ENCODE assay signal across 19 cellular contexts in the genomic region with DNA sequence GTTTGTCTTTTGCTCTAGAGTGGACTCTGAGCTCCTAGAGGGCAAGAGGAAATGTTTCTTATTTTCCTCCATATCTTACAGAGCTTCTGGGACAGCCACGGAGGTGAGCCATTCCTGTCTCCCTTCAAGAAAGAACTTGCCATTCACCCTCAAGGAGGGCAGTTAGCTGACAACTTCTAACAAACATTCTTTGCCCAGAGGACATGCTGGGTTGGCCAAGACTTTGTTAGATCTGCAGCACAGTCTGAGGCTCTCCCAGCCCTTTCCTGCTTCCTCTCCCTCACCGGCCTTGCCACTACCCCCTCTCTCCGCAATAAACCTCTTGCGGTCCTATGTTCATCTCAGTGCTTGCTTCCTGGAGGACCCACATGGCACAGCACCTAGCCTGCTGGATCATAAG. TPM values are rescaled to one million over a fixed set of nuclear protein-coding genes. Genes with fewer than 3 reads are reported as not detected.
DNase-seq lines count a peak whose midpoint lies in the region; FAIRE-seq and TF ChIP-seq lines count a peak whose summit lies in the region.
"Had no signal": no experiment of that assay in that cellular context is flagged by ENCODE, and none has a peak within 500 bp of the region (broad histone marks: within the 10 kb centered on the region; RNA-seq: fewer than 3 reads in every experiment).

No MANE protein-coding gene starts in this region.

- H3K36me3 ChIP-seq in mammary epithelial cell (ENCODE audit: insufficient read depth, low read length), result no peaks in the 10 kb centered on the region
- H3K36me3 ChIP-seq in bronchial epithelial cell (ENCODE audit: control insufficient read depth, insufficient read depth, low read length), result no peaks in the 10 kb centered on the region
- H3K36me3 ChIP-seq in kidney (ENCODE audit: control insufficient read depth in 1 of 2, insufficient read depth in 2 of 2, low read length in 2 of 2), result no peaks in the 10 kb centered on the region
- H3K36me3 ChIP-seq in small intestine (ENCODE audit: control insufficient read depth in 2 of 2, insufficient read depth in 2 of 2, low read length in 2 of 2), result no peaks in the 10 kb centered on the region
- H3K36me3 ChIP-seq in HAP-1 (replicated peaks), result no peaks in the 10 kb centered on the region
- H3K36me3 ChIP-seq: BLaER1 treated with 17β-estradiol and CSF1 and Interleukin-3, amounts not matched to agents 10 nM and 100 nM had no signal

- FAIRE-seq in bronchial epithelial cell (lab: Jason Lieb, UNC) (no peak), kidney (lab: Jason Lieb, UNC) (no peak), small intestine (lab: Jason Lieb, UNC) (no peak)
- FAIRE-seq: A204.1, GM12878 had no signal

- peak overlapping the region; percentile 2 for H3K4me2 ChIP-seq in mammary epithelial cell (ENCODE audit: insufficient read depth, low read depth, low read length)
- H3K4me2 ChIP-seq: BLaER1 treated with 17β-estradiol and CSF1 and Interleukin-3, amounts not matched to agents 10 nM and 100 nM had no signal

- DNase-seq in mammary epithelial cell (no peak), MCF 10A (ENCODE audit: unreplicated experiment) (no peak), bronchial epithelial cell (ENCODE audit: low read depth) (peak; percentile 50), kidney (peak; percentile 7), small intestine (peak; percentile 68), HAP-1 (ENCODE audit: low spot score in 2 of 2) (no peak), NAMALWA (ENCODE audit: low spot score) (no peak)
- no peak for DNase-seq in stimulated activated CD4-positive, alpha-beta T cell treated with anti-CD3 and anti-CD28 coated beads, Interleukin-2, amount 100 ng/mL, for 24 hours
- DNase-seq: DMS 273 treated with DMSO at 0.1 percent for 48 hours, GDM1, GM23248, NCI-H1417 treated with DMSO at 0.1 percent for 48 hours, NCI-H1930, OCI-M1 had no signal

- no peaks in the 10 kb centered on the region for H3K27me3 Mint-ChIP-seq in MCF 10A (ENCODE audit: insufficient read depth, unreplicated experiment)

- H3K4me3 Mint-ChIP-seq in MCF 10A (ENCODE audit: unreplicated experiment), result no peak overlapping the region

- POLR2A ChIA-PET in MCF 10A (lab: Yijun Ruan, JAX), result interaction anchor here (2.9 to 4.5 kb wide), 2 partner anchors 10 to 13 kb away, joined by 13 to 19 read pairs; no protein-coding TSS in a partner anchor

- H4K20me1 ChIP-seq in mammary epithelial cell (ENCODE audit: insufficient read depth, low read length), result no peaks in the 10 kb centered on the region

- peaks cover 6% of the 10 kb centered on the region for H3K36me3 Mint-ChIP-seq in MCF 10A (ENCODE audit: insufficient read depth, unreplicated experiment)

- H3K4me1 Mint-ChIP-seq in MCF 10A (ENCODE audit: insufficient read depth, unreplicated experiment), result peaks cover 12% of the 10 kb centered on the region

- H3K9me3 ChIP-seq in mammary epithelial cell (replicated peaks; ENCODE audit: insufficient read depth, low read length) (no peaks in the 10 kb centered on the region), kidney (ENCODE audit: control insufficient read depth in 1 of 2, low read length in 2 of 2) (no peaks in the 10 kb centered on the region), small intestine (ENCODE audit: control insufficient read depth, low read depth) (no peaks in the 10 kb centered on the region), HAP-1 (no peaks in the 10 kb centered on the region)
- H3K9me3 ChIP-seq: BLaER1 treated with 17β-estradiol and CSF1 and Interleukin-3, amounts not matched to agents 10 nM and 100 nM had no signal

- in situ Hi-C loops in mammary epithelial cell (cut with MboI; ENCODE audit: low sequenced_read_pairs in 2 of 2), result no loop called here
- in situ Hi-C loops in HAP-1 (cut with MboI; ENCODE audit: low sequenced_read_pairs), result no loop called here

- no peaks in the 10 kb centered on the region for H3K79me2 ChIP-seq in mammary epithelial cell (ENCODE audit: insufficient read depth, low read length)

- H3K4me1 ChIP-seq in mammary epithelial cell (ENCODE audit: insufficient read depth, low read length), result peaks cover 10% of the 10 kb centered on the region
- H3K4me1 ChIP-seq in kidney (ENCODE audit: control insufficient read depth in 1 of 2, insufficient read depth in 1 of 2, low read depth in 1 of 2, low read length in 2 of 2), result peaks cover 0 to 6% of the 10 kb centered on the region in 2 donors
- peaks cover 4 to 6% of the 10 kb centered on the region in 2 donors for H3K4me1 ChIP-seq in small intestine (ENCODE audit: control insufficient read depth in 2 of 2, insufficient read depth in 1 of 2, low read depth in 1 of 2, low read length in 1 of 2)
- H3K4me1 ChIP-seq in HAP-1, result peaks cover 4% of the 10 kb centered on the region

- H3K27ac Mint-ChIP-seq in MCF 10A (ENCODE audit: low read depth, unreplicated experiment), result no peak overlapping the region

- H3K9me3 Mint-ChIP-seq in MCF 10A (ENCODE audit: unreplicated experiment), result no peaks in the 10 kb centered on the region

- dilution Hi-C loops in mammary epithelial cell (cut with HindIII; ENCODE audit: low sequenced_read_pairs), result no loop called here

- H3K9ac ChIP-seq in mammary epithelial cell (ENCODE audit: insufficient read depth, low read length) (no peak overlapping the region), kidney (ENCODE audit: low read length in 2 of 2) (no peak overlapping the region)
- H3K9ac ChIP-seq: BLaER1 treated with 17β-estradiol and CSF1 and Interleukin-3, amounts not matched to agents 10 nM and 100 nM; GM23248 had no signal

- peak overlapping the region; percentile 86 for H2AFZ ChIP-seq in mammary epithelial cell (ENCODE audit: low read depth, low read length)
- H2AFZ ChIP-seq: GM23248 had no signal

- 30% methylated on average over 4 of the region's 4 CpGs for WGBS in mammary epithelial cell (ENCODE audit: low coverage, missing lambda C conversion rate)
- WGBS in small intestine, 3 donors, result 49 to 55% (median 54%) methylated on average over 4 of the region's 4 CpGs

- H3K4me3 ChIP-seq in mammary epithelial cell (replicated peaks in 1 of 3; ENCODE audit: insufficient read depth in 1 of 3, low read depth in 2 of 3, low read length in 3 of 3) (no peak overlapping the region), bronchial epithelial cell (ENCODE audit: low read depth, low read length) (no peak overlapping the region), kidney (ENCODE audit: low read length in 2 of 2) (no peak overlapping the region), small intestine (ENCODE audit: low read depth in 1 of 2, low read length in 2 of 2) (no peak overlapping the region), HAP-1 (no peak overlapping the region)
- H3K4me3 ChIP-seq: BLaER1 treated with 17β-estradiol and CSF1 and Interleukin-3, amounts not matched to agents 10 nM and 100 nM; GM12878; GM23248 had no signal

- CTCF ChIA-PET in mammary epithelial cell (lab: Charles Lee; ENCODE audit: low non-redundant PET) (no interaction called here), MCF 10A (lab: Yijun Ruan, JAX) (interaction anchor here (1.0 to 5.9 kb wide), 6 partner anchors 10 to 124 kb away, joined by 3 to 68 read pairs (median 9); no protein-coding TSS in a partner anchor)

- no peak overlapping the region for H3K27ac ChIP-seq in mammary epithelial cell (ENCODE audit: insufficient read depth, low read depth, low read length)
- no peak overlapping the region for H3K27ac ChIP-seq in kidney (ENCODE audit: low read depth in 2 of 2, low read length in 2 of 2)
- peak overlapping the region; percentile 17 to 47 for H3K27ac ChIP-seq in small intestine (ENCODE audit: low read depth in 1 of 2, low read length in 1 of 2)
- H3K27ac ChIP-seq: BLaER1 treated with 17β-estradiol and CSF1 and Interleukin-3, amounts not matched to agents 10 nM and 100 nM; GM23248 had no signal

- TF ChIP-seq CTCF in mammary epithelial cell (conservative IDR thresholded peaks at IDR 0.05 in 1 of 2, IDR thresholded peaks at IDR 0.05 in 1 of 2; ENCODE audit: extremely low read depth in 1 of 2, insufficient read depth in 1 of 2, low read depth in 1 of 2, low read length in 2 of 2) (no peak), MCF 10A (IDR thresholded peaks at IDR 0.05; ENCODE audit: unreplicated experiment) (no peak), bronchial epithelial cell (IDR thresholded peaks at IDR 0.05; ENCODE audit: insufficient read depth, low read length, severe bottlenecking) (no peak), kidney (IDR thresholded peaks at IDR 0.05; ENCODE audit: borderline replicate concordance, extremely low read depth, insufficient read depth) (no peak)

- intact Hi-C loops in mammary epithelial cell (cut with micrococcal nuclease), result no loop called here
- intact Hi-C loops in MCF 10A (cut with micrococcal nuclease), result no loop called here
- intact Hi-C loops in kidney (cut with DNase I), result no loop called here

- H3K27me3 ChIP-seq in mammary epithelial cell (ENCODE audit: insufficient read depth, low read length) (no peaks in the 10 kb centered on the region), bronchial epithelial cell (ENCODE audit: control insufficient read depth, insufficient read depth, low read length) (no peaks in the 10 kb centered on the region), small intestine (ENCODE audit: control insufficient read depth in 2 of 2, insufficient read depth in 2 of 2, low read length in 2 of 2) (no peaks in the 10 kb centered on the region), HAP-1 (ENCODE audit: low read depth) (no peaks in the 10 kb centered on the region)

- BruUV-seq in mammary epithelial cell (replicated peaks; lab: Mats Ljungman, UMichigan) (no TSS peak), MCF 10A (replicated peaks; lab: Mats Ljungman, UMichigan) (no TSS peak)

RNA-seq across cellular contexts. Expression of a gene that starts 2.5 kb away (rescaled TPM):
- total RNA-seq in mammary epithelial cell, result 1 to 10 TPM in 1 of 2 donors, under 1 TPM in 1; 0.50 to 9.6 TPM
- polyA plus RNA-seq in mammary epithelial cell, result 4.5 TPM
- not detected for polyA minus RNA-seq in mammary epithelial cell
- total RNA-seq in MCF 10A (2022), result 0.19 TPM in 1 of 2 replicates, not detected in the other
- 0.13 and 0.26 TPM in 2 replicates for total RNA-seq in bronchial epithelial cell
- 0.72 TPM for total RNA-seq in kidney
- 2.9 TPM for polyA plus RNA-seq in kidney (ENCODE audit: insufficient read depth, low read depth, low replicate concordance)
- polyA plus RNA-seq in small intestine, result under 1 TPM in 2 of 3 donors, not detected in 1; 0.13 to 0.45 TPM
- total RNA-seq: HT-29, RPMI7951 had no signal

RNA-seq across cellular contexts. Expression of a gene that starts 26.8 kb away (rescaled TPM):
- total RNA-seq in mammary epithelial cell, result 10 to 100 TPM; 12.2 to 70.7 TPM
- polyA plus RNA-seq in mammary epithelial cell, result 101 TPM
- polyA minus RNA-seq in mammary epithelial cell, result 151 TPM
- 2.1 and 4.4 TPM in 2 replicates for total RNA-seq in MCF 10A (2022)
- total RNA-seq in bronchial epithelial cell, result 2.9 and 10.9 TPM in 2 replicates
- total RNA-seq in kidney, result 5.0 TPM
- polyA plus RNA-seq in kidney (ENCODE audit: insufficient read depth, low read depth, low replicate concordance), result 28.7 TPM
- 10 to 100 TPM in 2 of 3 donors, 1 to 10 TPM in 1; 5.4 to 28.1 (median 17.4) TPM for polyA plus RNA-seq in small intestine
- total RNA-seq: GM12878, GM23248, RPMI7951 had no signal
- polyA plus RNA-seq: GM23248 had no signal

RNA-seq across cellular contexts. Expression of a gene that starts 27.1 kb away (rescaled TPM):
- 10 to 100 TPM; 17.2 to 29.9 TPM for total RNA-seq in mammary epithelial cell
- polyA plus RNA-seq in mammary epithelial cell, result 18.8 TPM
- polyA minus RNA-seq in mammary epithelial cell, result 33.2 TPM
- total RNA-seq in MCF 10A (2022), result 25.2 and 28.7 TPM in 2 replicates
- 11.5 and 14.2 TPM in 2 replicates for total RNA-seq in bronchial epithelial cell
- total RNA-seq in kidney, result 38.9 TPM
- 39.9 TPM for polyA plus RNA-seq in kidney (ENCODE audit: insufficient read depth, low read depth, low replicate concordance)
- polyA plus RNA-seq in small intestine, result 10 to 100 TPM; 18.1 to 19.5 (median 19.5) TPM

RNA-seq across cellular contexts. Expression of a gene that starts 37.1 kb away (rescaled TPM):
- not detected for total RNA-seq in mammary epithelial cell
- not detected for polyA plus RNA-seq in mammary epithelial cell
- not detected for polyA minus RNA-seq in mammary epithelial cell
- not detected in 2 replicates for total RNA-seq in MCF 10A (2022)
- not detected in 2 replicates for total RNA-seq in bronchial epithelial cell
- 0.22 TPM for total RNA-seq in kidney
- polyA plus RNA-seq in kidney (ENCODE audit: insufficient read depth, low read depth, low replicate concordance), result 0.43 TPM
- 10 to 100 TPM in 1 of 3 donors, 1 to 10 TPM in 1, under 1 TPM in 1; 0.87 to 13.4 (median 4.9) TPM for polyA plus RNA-seq in small intestine
- total RNA-seq: GM12878, GM23248, HT-29, RPMI7951 had no signal
- polyA plus RNA-seq: GM23248 had no signal

RNA-seq across cellular contexts. Expression of a gene that starts 41.2 kb away (rescaled TPM):
- total RNA-seq in mammary epithelial cell (10 to 100 TPM; 65.6 to 79.9 TPM), MCF 10A (2022) (35.3 and 39.4 TPM in 2 replicates), bronchial epithelial cell (18.6 and 25.0 TPM in 2 replicates), kidney (60.4 TPM)
- polyA plus RNA-seq in mammary epithelial cell (28.9 TPM), kidney (ENCODE audit: insufficient read depth, low read depth, low replicate concordance) (52.7 TPM), small intestine (10 to 100 TPM in 2 of 3 donors, 1 to 10 TPM in 1; 7.0 to 26.6 (median 20.6) TPM)
- 24.6 TPM for polyA minus RNA-seq in mammary epithelial cell

Comparison
In these comparisons a context has a peak if more than half of its experiments do, and no peak if none do; other contexts are left out.
1. DNase-seq: peak in bronchial epithelial cell (single experiment), kidney (single experiment) and small intestine (single experiment); none in mammary epithelial cell (single experiment), MCF 10A (single experiment), HAP-1 (0 of 2), stimulated activated CD4-positive, alpha-beta T cell treated with anti-CD3 and anti-CD28 coated beads, Interleukin-2, amount 100 ng/mL, for 24 hours (0 of 2) and NAMALWA (single experiment).
2. H3K27ac ChIP-seq: peak in small intestine (2 of 2); none in mammary epithelial cell (single experiment) and kidney (0 of 2).